20 cellular contexts compared by ENCODE assay signal in the genomic region with DNA sequence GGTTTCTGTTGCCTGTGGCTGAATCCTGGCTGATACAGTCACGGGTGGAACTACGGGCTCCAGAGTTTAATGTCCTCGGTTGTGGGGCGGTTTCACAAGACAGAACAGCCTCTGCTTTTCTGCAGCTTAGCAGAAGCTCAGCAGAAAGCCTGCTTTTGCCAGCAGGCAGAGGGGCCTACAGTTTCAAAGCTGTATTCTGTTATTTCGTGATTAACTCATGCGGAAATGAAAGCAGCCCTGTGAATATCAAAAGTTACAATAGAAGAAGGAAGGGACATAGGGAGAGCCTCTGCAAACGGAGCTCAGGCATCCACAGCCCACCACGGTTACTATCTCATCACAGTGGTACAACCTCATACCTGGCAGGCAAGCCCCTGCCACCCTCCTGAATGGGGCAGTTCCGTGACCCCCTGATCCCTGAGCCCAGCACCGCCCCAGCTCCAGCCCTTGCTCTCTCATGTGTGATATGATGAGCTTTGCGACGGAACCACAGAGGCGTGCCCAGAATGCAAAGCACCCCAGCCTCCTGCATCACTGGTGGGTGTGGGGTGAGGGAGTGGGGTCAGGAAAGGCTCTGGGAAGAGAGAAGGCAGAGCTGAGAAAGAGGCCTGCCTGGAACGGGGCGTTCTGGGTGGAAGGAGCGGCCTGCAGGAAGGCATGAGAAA.
"Had no signal": no experiment of that assay in that cellular context is flagged by ENCODE, and none has a peak within 500 bp of the region (broad histone marks: within the 10 kb centered on the region; RNA-seq: fewer than 3 reads in every experiment).

No MANE protein-coding gene starts in this region.

- H3K27me3 Mint-ChIP-seq: activated naive CD4-positive, alpha-beta T cell treated with anti-CD3 and anti-CD28 coated beads, Interleukin-2, amount 10 ng/mL, durations not matched to agents 7 days and 5 days; memory B cell had no signal

- H3K4me1 ChIP-seq: ascending aorta, psoas muscle, right lobe of liver, transverse colon, vagina had no signal

- H3K27ac ChIP-seq: ascending aorta, psoas muscle, right lobe of liver, transverse colon, vagina, VCaP had no signal

- H3K27ac Mint-ChIP-seq: activated naive CD4-positive, alpha-beta T cell treated with anti-CD3 and anti-CD28 coated beads, Interleukin-2, amount 10 ng/mL, durations not matched to agents 7 days and 5 days; memory B cell; naive thymus-derived CD4-positive, alpha-beta T cell had no signal

- DNase-seq: activated CD4-positive, alpha-beta T cell treated with anti-CD3 and anti-CD28 coated beads for 1 hour; activated CD4-positive, alpha-beta T cell treated with anti-CD3 and anti-CD28 coated beads, Interleukin-2, amount 50 U/mL, for 48 hours; activated naive CD4-positive, alpha-beta T cell treated with anti-CD3 and anti-CD28 coated beads, Interleukin-2, amount 10 ng/mL, durations not matched to agents 7 days and 5 days; activated T-cell treated with anti-CD3 and anti-CD28 coated beads, Interleukin-2, amount 50 U/mL, for 1 hour; hypothalamus; left ventricle myocardium superior; mucosa of descending colon; naive thymus-derived CD4-positive, alpha-beta T cell; occipital lobe; psoas muscle; right lobe of liver; stimulated activated CD4-positive, alpha-beta T cell treated with anti-CD3 and anti-CD28 coated beads, Interleukin-4, amount 100 ng/mL, for 4 hours; stimulated activated CD8-positive, alpha-beta memory T cell treated with anti-CD3 and anti-CD28 coated beads, Interleukin-4, amount 100 ng/mL, for 48 hours; stimulated activated naive CD4-positive, alpha-beta T cell treated with Interleukin-2 at 50 U/mL for 16 hours; transverse colon had no signal

- H3K9me3 ChIP-seq: ascending aorta, mucosa of descending colon, psoas muscle, right lobe of liver, transverse colon, vagina had no signal

- H3K4me1 Mint-ChIP-seq: activated naive CD4-positive, alpha-beta T cell treated with anti-CD3 and anti-CD28 coated beads, Interleukin-2, amount 10 ng/mL, durations not matched to agents 7 days and 5 days; memory B cell had no signal

- H3K27me3 ChIP-seq: ascending aorta, right lobe of liver, transverse colon, vagina had no signal

- H3K9me3 Mint-ChIP-seq: memory B cell had no signal

- H3K4me3 ChIP-seq: ascending aorta, mucosa of descending colon, psoas muscle, right lobe of liver, smooth muscle cell, transverse colon, vagina had no signal

- H3K36me3 ChIP-seq: ascending aorta, right lobe of liver, transverse colon, vagina had no signal

- H3K4me3 Mint-ChIP-seq: activated naive CD4-positive, alpha-beta T cell treated with anti-CD3 and anti-CD28 coated beads, Interleukin-2, amount 10 ng/mL, durations not matched to agents 7 days and 5 days; memory B cell; naive thymus-derived CD4-positive, alpha-beta T cell had no signal

- H3K4me2 ChIP-seq: smooth muscle cell had no signal
